In the genomic region with DNA sequence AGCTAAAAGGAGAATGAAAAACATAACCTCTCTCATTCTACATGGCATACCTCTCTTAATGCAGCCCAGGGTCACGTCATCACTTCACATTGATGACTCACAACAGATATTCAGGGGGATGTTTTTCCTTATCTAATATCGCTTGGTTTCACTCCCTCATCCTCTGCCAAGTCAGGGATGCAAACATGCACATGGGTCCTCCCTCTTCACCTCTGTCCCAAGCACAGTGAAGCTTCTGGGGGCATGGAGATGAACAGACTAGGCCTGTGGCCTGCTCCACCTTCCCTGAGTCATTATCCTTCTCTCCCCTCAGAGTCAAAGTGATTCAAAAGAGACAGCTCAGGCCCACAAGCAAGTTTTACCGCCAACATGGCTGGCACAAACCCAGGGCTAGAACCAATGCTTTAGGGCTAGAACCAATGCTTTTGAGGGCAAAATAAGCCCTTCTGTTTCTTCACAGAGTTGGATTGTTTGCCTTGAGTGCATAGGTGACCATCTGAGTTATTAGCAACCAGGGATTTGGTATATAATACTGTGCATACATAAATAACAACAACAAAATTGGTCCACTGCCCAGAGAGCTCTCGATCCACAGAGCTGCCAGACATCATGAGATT, we compare ENCODE assay signal across 8 cellular contexts. TPM values are rescaled to one million over a fixed set of nuclear protein-coding genes. Genes with fewer than 3 reads are reported as not detected.
DNase-seq lines count a peak whose midpoint lies in the region; ATAC-seq and TF ChIP-seq lines count a peak whose summit lies in the region.

No MANE protein-coding gene starts in this region.

- no peaks in the 10 kb centered on the region for H3K9me3 Mint-ChIP-seq in nephron

- no peaks in the 10 kb centered on the region for H3K36me3 Mint-ChIP-seq in nephron (ENCODE audit: low read depth)

- H3K4me1 Mint-ChIP-seq in nephron, result peaks cover 47% of the 10 kb centered on the region

- no peak for ATAC-seq in HG03159 (IDR thresholded peaks at IDR 0.05; ENCODE audit: unreplicated experiment)

- H3K4me3 Mint-ChIP-seq in nephron, result peak overlapping the region; percentile 45 to 58 (median 56)

- H3K27me3 Mint-ChIP-seq in nephron (ENCODE audit: low read depth), result peaks cover 49% of the 10 kb centered on the region

- TF ChIP-seq CTCF in nephron (IDR thresholded peaks at IDR 0.05; ENCODE audit: unreplicated experiment in 3 of 3), result no peak

- peak; percentile 72 for DNase-seq in AG08395 (ENCODE audit: low spot score)
- peak; percentile 48 to 78 for DNase-seq in NCI-H446 (lab: John Stamatoyannopoulos, UW)
- DNase-seq in dermis blood vessel endothelial cell, result peak; percentile 55
- DNase-seq in NCI-H510A treated with DMSO at 0.1 percent for 48 hours (lab: John Stamatoyannopoulos, UW), result no peak
- DNase-seq in NAMALWA (ENCODE audit: low spot score), result no peak
- DNase-seq in putamen (ENCODE audit: low spot score), result no peak

- H3K27ac Mint-ChIP-seq in nephron, result peak overlapping the region; percentile 81 to 95 (median 87)

RNA-seq across cellular contexts. Expression of gene MT2A, which starts 2.2 kb away (rescaled TPM):
- total RNA-seq in dermis blood vessel endothelial cell, result 21.3 and 82.5 TPM in 2 replicates

RNA-seq across cellular contexts. Expression of gene MT3, which starts 16.9 kb away (rescaled TPM):
- not detected in 2 replicates for total RNA-seq in dermis blood vessel endothelial cell

RNA-seq across cellular contexts. Expression of gene MT1E, which starts 19.4 kb away (rescaled TPM):
- 13.8 and 103 TPM in 2 replicates for total RNA-seq in dermis blood vessel endothelial cell

RNA-seq across cellular contexts. Expression of gene MT1M, which starts 26.3 kb away (rescaled TPM):
- 0.34 and 0.98 TPM in 2 replicates for total RNA-seq in dermis blood vessel endothelial cell

RNA-seq across cellular contexts. Expression of gene MT1A, which starts 32.3 kb away (rescaled TPM):
- total RNA-seq in dermis blood vessel endothelial cell, result 2.3 TPM in 1 of 2 replicates, not detected in the other

Comparison
In these comparisons a context has a peak if more than half of its experiments do, and no peak if none do; other contexts are left out.
1. DNase-seq: peak in AG08395 (single experiment), NCI-H446 (2 of 2) and dermis blood vessel endothelial cell (single experiment); none in NCI-H510A treated with DMSO at 0.1 percent for 48 hours (single experiment), NAMALWA (single experiment) and putamen (single experiment).